ENCODE assay signal across 12 cellular contexts in genomic region chr19:28239270-28239669, GRCh38.
DNase-seq lines count a peak whose midpoint lies in the region; TF ChIP-seq lines count a peak whose summit lies in the region.
"Had no signal": no experiment of that assay in that cellular context is flagged by ENCODE, and none has a peak within 500 bp of the region (broad histone marks: within the 10 kb centered on the region; RNA-seq: fewer than 3 reads in every experiment).

No MANE protein-coding gene starts in this region.

- BruUV-seq in OCI-LY7 (replicated peaks; lab: Mats Ljungman, UMichigan): no TSS peak

- POLR2A ChIA-PET in OCI-LY7 (lab: Charles Lee): no interaction called here

- DNase-seq in GM06990 (ENCODE audit: extremely low read depth, insufficient read length) (no peak), OCI-LY7 (ENCODE audit: low spot score) (peak; percentile 11), fibroblast of the aortic adventitia (ENCODE audit: low read depth) (peak; percentile 3), kidney glomerular epithelial cell (lab: John Stamatoyannopoulos, UW) (no peak), D341Med (ENCODE audit: low spot score) (no peak), inferior parietal cortex (ENCODE audit: extremely low spot score) (no peak)
- DNase-seq in stimulated activated CD4-positive, alpha-beta T cell treated with anti-CD3 and anti-CD28 coated beads, Interleukin-4, amount 100 ng/mL, for 1 hour: no peak
- DNase-seq: activated CD4-positive, alpha-beta memory T cell treated with anti-CD3 and anti-CD28 coated beads for 36 hours; NCI-H446 treated with DMSO at 0.1 percent for 48 hours; stimulated activated naive CD4-positive, alpha-beta T cell treated with Interleukin-2 at 50 U/mL for 16 hours had no signal

- no peaks in the 10 kb centered on the region for H3K27me3 ChIP-seq in GM06990 (replicated peaks; ENCODE audit: control insufficient read depth, insufficient read depth, low read length)

- TF ChIP-seq CTCF in 22Rv1 (IDR thresholded peaks at IDR 0.05): peak; percentile 57
- TF ChIP-seq CTCF in GM06990 (IDR thresholded peaks at IDR 0.05; ENCODE audit: insufficient read depth, low read length, poor library complexity, severe bottlenecking): peak; percentile 33
- peak; percentile 71 for TF ChIP-seq CTCF in OCI-LY7 (conservative IDR thresholded peaks at IDR 0.05; ENCODE audit: low read length)
- TF ChIP-seq CTCF in fibroblast of the aortic adventitia (IDR thresholded peaks at IDR 0.05; ENCODE audit: insufficient read depth, low read length): peak; percentile 23

- CTCF ChIA-PET in OCI-LY7 (lab: Charles Lee; ENCODE audit: unreplicated experiment): no interaction called here

- no peaks in the 10 kb centered on the region for H4K20me1 ChIP-seq in OCI-LY7 (ENCODE audit: insufficient read depth, low read length)

- H2AFZ ChIP-seq in OCI-LY7 (ENCODE audit: low read length): no peak overlapping the region

- no peaks in the 10 kb centered on the region for H3K79me2 ChIP-seq in OCI-LY7 (ENCODE audit: insufficient read depth, low read depth, low read length)

- H3K4me1 ChIP-seq in OCI-LY7 (ENCODE audit: insufficient read depth, low read length, poor library complexity, severe bottlenecking): no peaks in the 10 kb centered on the region

- intact Hi-C loops in OCI-LY7 (cut with micrococcal nuclease; ENCODE audit: unreplicated experiment): loop anchor here (1.0 kb wide), 1 partner anchor 86 kb away; no protein-coding TSS in a partner anchor

- H3K4me3 ChIP-seq in GM06990 (replicated peaks; ENCODE audit: low read depth, low read length) (no peak overlapping the region), OCI-LY7 (ENCODE audit: low read depth, low read length, poor library complexity, severe bottlenecking) (no peak overlapping the region), fibroblast of the aortic adventitia (ENCODE audit: low read depth, low read length) (no peak overlapping the region)
- H3K4me3 ChIP-seq: GM12878 had no signal

- H3K27ac ChIP-seq in 22Rv1: no peak overlapping the region
- no peak overlapping the region for H3K27ac ChIP-seq in OCI-LY7 (ENCODE audit: low read depth, low read length, poor library complexity, severe bottlenecking)

- no peak overlapping the region for H3K4me2 ChIP-seq in OCI-LY7 (ENCODE audit: low read length)

- no peaks in the 10 kb centered on the region for H3K36me3 ChIP-seq in GM06990 (ENCODE audit: control insufficient read depth, insufficient read depth, low read length)
- no peaks in the 10 kb centered on the region for H3K36me3 ChIP-seq in OCI-LY7 (ENCODE audit: insufficient read depth, low read length)

- H3K9me2 ChIP-seq in OCI-LY7 (ENCODE audit: insufficient read depth, low read length): no peaks in the 10 kb centered on the region

- no peaks in the 10 kb centered on the region for H3K9me3 ChIP-seq in OCI-LY7 (ENCODE audit: low read length)

Comparison
In these comparisons a context has a peak if more than half of its experiments do, and no peak if none do; other contexts are left out.
1. DNase-seq: peak in OCI-LY7 (single experiment) and fibroblast of the aortic adventitia (single experiment); none in GM06990 (single experiment), kidney glomerular epithelial cell (single experiment), D341Med (single experiment), stimulated activated CD4-positive, alpha-beta T cell treated with anti-CD3 and anti-CD28 coated beads, Interleukin-4, amount 100 ng/mL, for 1 hour (single experiment) and inferior parietal cortex (single experiment).
2. Peak in every context shown above with its lines, with median percentiles within 50 percentile points of each other: CTCF ChIP-seq.